Comparison of ENCODE assay signal across 1 cellular context in genomic region chr16:62370445-62370844, GRCh38.
A peak's percentile ranks its signal among the peaks of the same experiment; 100 is the strongest.
TF ChIP-seq lines count a peak whose summit lies in the region.

No MANE protein-coding gene starts in this region.

TF ChIP-seq in SK-N-SH, 30 proteins besides CTCF, POLR2A, EP300 and RAD21 (continued from another document):
- TF ChIP-seq REST (IDR thresholded peaks at IDR 0.05; ENCODE audit: low read depth, low read length) (no peak), POLR2AphosphoS5 (IDR thresholded peaks at IDR 0.05; ENCODE audit: low read depth, low read length) (no peak), RCOR1 (IDR thresholded peaks at IDR 0.05; ENCODE audit: low read length) (peak; percentile 55; the same call in 1 of the 2 replicates)
